ENCODE assay signal across 27 cellular contexts in the genomic region with DNA sequence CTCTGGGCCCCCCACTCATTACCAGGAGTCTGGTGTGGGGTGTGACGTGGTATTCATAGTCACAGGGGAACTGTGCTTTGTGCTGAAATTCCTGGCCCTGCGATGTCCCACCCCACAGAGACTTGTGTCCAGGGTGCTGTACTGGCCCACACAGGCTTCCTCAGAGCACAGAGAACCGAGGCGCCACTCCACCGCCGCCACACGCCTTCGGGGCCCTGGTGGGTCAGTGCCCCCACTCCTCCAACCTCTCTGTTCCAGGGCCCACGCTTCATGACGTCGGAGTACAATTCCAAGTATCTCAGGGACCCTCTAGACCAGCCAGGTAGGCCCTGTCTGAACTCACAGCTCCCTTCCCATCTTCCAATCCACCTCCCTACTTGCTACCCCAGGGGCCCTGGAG. TPM values are rescaled to one million over a fixed set of nuclear protein-coding genes. Genes with fewer than 3 reads are reported as not detected.
DNase-seq lines count a peak whose midpoint lies in the region; ATAC-seq, FAIRE-seq and TF ChIP-seq lines count a peak whose summit lies in the region.
"Had no signal": no experiment of that assay in that cellular context is flagged by ENCODE, and none has a peak within 500 bp of the region (broad histone marks: within the 10 kb centered on the region; RNA-seq: fewer than 3 reads in every experiment).

No MANE protein-coding gene starts in this region.

- H3K9ac ChIP-seq in HepG2 (ENCODE audit: insufficient read depth, low read depth, low read length) (no peak overlapping the region), neuronal stem cell (ENCODE audit: low read depth, low read length, poor library complexity) (no peak overlapping the region)
- H3K9ac ChIP-seq: BLaER1 treated with 17β-estradiol and CSF1 and Interleukin-3, amounts not matched to agents 10 nM and 100 nM had no signal

- no peaks in the 10 kb centered on the region for H4K20me1 ChIP-seq in HepG2 (ENCODE audit: insufficient read depth, low read length)

- no peak overlapping the region for H3K4me2 ChIP-seq in HepG2 (ENCODE audit: low read depth, low read length)
- no peak overlapping the region for H3K4me2 ChIP-seq in neuronal stem cell (ENCODE audit: insufficient read depth, low read length, poor library complexity, severe bottlenecking)
- H3K4me2 ChIP-seq: A549 had no signal

- H3K4ac ChIP-seq in neuronal stem cell (ENCODE audit: low read length): no peak overlapping the region

- H3K36me3 ChIP-seq in HepG2 (replicated peaks in 1 of 2; ENCODE audit: control insufficient read depth in 1 of 2, insufficient read depth in 2 of 2, low read length in 2 of 2): no peaks in the 10 kb centered on the region
- no peaks in the 10 kb centered on the region for H3K36me3 ChIP-seq in right lobe of liver
- H3K36me3 ChIP-seq in neuronal stem cell (replicated peaks in 1 of 2; ENCODE audit: control insufficient read depth in 2 of 2, insufficient read depth in 2 of 2, low read length in 2 of 2): no peaks in the 10 kb centered on the region
- H3K36me3 ChIP-seq: BLaER1 treated with 17β-estradiol and CSF1 and Interleukin-3, amounts not matched to agents 10 nM and 100 nM had no signal

- no peak overlapping the region for H3K18ac ChIP-seq in neuronal stem cell (ENCODE audit: low read length)

- H3K79me1 ChIP-seq in neuronal stem cell (ENCODE audit: low read depth, low read length): no peaks in the 10 kb centered on the region

- peak overlapping the region; percentile 10 for H2BK5ac ChIP-seq in neuronal stem cell (ENCODE audit: low read length)

- WGBS in HepG2 (ENCODE audit: low lambda C conversion rate): 44% methylated on average over 2 of the region's 11 CpGs
- 75% methylated on average over 2 of the region's 11 CpGs for WGBS in right lobe of liver (ENCODE audit: insufficient coverage, low coverage, low lambda C conversion rate, missing lambda C conversion rate)
- no CpG with 5 or more reads among the region's 11 CpGs for WGBS in neuronal stem cell (ENCODE audit: extremely low coverage in 2 of 2, insufficient read length in 2 of 2, insufficient replicate concordance in 1 of 2), 2 donors

- H2BK120ac ChIP-seq in neuronal stem cell (ENCODE audit: low read depth, low read length): no peak overlapping the region

- H3K27me3 ChIP-seq in HepG2 (ENCODE audit: control insufficient read depth in 1 of 2, insufficient read depth in 2 of 2, low read length in 2 of 2) (peaks cover 2 to 48% of the 10 kb centered on the region in 2 experiments), right lobe of liver (no peaks in the 10 kb centered on the region), neuronal stem cell (ENCODE audit: control insufficient read depth in 3 of 3, insufficient read depth in 3 of 3, low read depth in 1 of 3, low read length in 3 of 3) (no peaks in the 10 kb centered on the region)
- H3K27me3 ChIP-seq in CD4-positive, alpha-beta T cell (ENCODE audit: control insufficient read depth, insufficient read depth, low read length): no peaks in the 10 kb centered on the region
- H3K27me3 ChIP-seq: BLaER1 treated with 17β-estradiol and CSF1 and Interleukin-3, amounts not matched to agents 10 nM and 100 nM had no signal

- CTCF ChIA-PET in HepG2 (lab: Yijun Ruan, JAX; ENCODE audit: low intra/inter-chr PET ratio, low total read pairs): no interaction called here
- CTCF ChIA-PET in CD4-positive, alpha-beta T cell (lab: Charles Lee): no interaction called here

- TF ChIP-seq CTCF in HepG2 (CRISPR knock-in tag; IDR thresholded peaks at IDR 0.05) (no peak), right lobe of liver (IDR thresholded peaks at IDR 0.05) (no peak)
- no peak for TF ChIP-seq CTCF in CD4-positive, alpha-beta T cell (IDR thresholded peaks at IDR 0.05)

- DNase-seq in HepG2 (ENCODE audit: low spot score) (no peak), right lobe of liver (no peak), hepatic stellate cell (ENCODE audit: low spot score) (peak; percentile 8), neuronal stem cell (ENCODE audit: low spot score) (no peak), NCI-H1436 treated with DMSO at 0.1 percent for 48 hours (lab: John Stamatoyannopoulos, UW) (no peak), head of caudate nucleus (no peak)
- no peak for DNase-seq in CD4-positive, alpha-beta T cell
- DNase-seq: AML-193; CD4-positive, alpha-beta memory T cell; CD8-positive, alpha-beta memory T cell; COR-L47; DMS 273 treated with DMSO at 0.1 percent for 48 hours; DMS153; DMS53; DMS79; DND-41; EL; GDM1 had no signal

- H3K4me3 Mint-ChIP-seq in CD4-positive, alpha-beta T cell: no peak overlapping the region
- H3K4me3 Mint-ChIP-seq: B cell; CD4-positive, alpha-beta memory T cell; CD8-positive, alpha-beta memory T cell had no signal

- H3K9me3 Mint-ChIP-seq in CD4-positive, alpha-beta T cell: no peaks in the 10 kb centered on the region
- H3K9me3 Mint-ChIP-seq: CD4-positive, alpha-beta memory T cell; CD8-positive, alpha-beta memory T cell had no signal

- no peak overlapping the region for H4K8ac ChIP-seq in neuronal stem cell (ENCODE audit: low read depth, low read length)

- H3K14ac ChIP-seq in neuronal stem cell (ENCODE audit: low read length): no peak overlapping the region

- peak overlapping the region; percentile 32 for H2AK5ac ChIP-seq in neuronal stem cell (ENCODE audit: low read depth, low read length)

- H3K9me3 ChIP-seq in HepG2 (ENCODE audit: low read length) (no peaks in the 10 kb centered on the region), right lobe of liver (no peaks in the 10 kb centered on the region), neuronal stem cell (replicated peaks in 1 of 2; ENCODE audit: control insufficient read depth in 2 of 2, insufficient read depth in 1 of 2, low read depth in 1 of 2, low read length in 2 of 2) (no peaks in the 10 kb centered on the region)
- no peaks in the 10 kb centered on the region for H3K9me3 ChIP-seq in CD4-positive, alpha-beta T cell (ENCODE audit: control insufficient read depth, low read length)
- H3K9me3 ChIP-seq: A549; BLaER1 treated with 17β-estradiol and CSF1 and Interleukin-3, amounts not matched to agents 10 nM and 100 nM had no signal

- ATAC-seq in HepG2: no peak
- no peak for ATAC-seq in right lobe of liver
- no peak for ATAC-seq in CD4-positive, alpha-beta T cell (ENCODE audit: poor library complexity)
- ATAC-seq: A549, GM12878 had no signal

- no peak overlapping the region for H4K91ac ChIP-seq in neuronal stem cell (ENCODE audit: low read depth, low read length, poor library complexity)

- H3K27ac ChIP-seq in HepG2 (ENCODE audit: extremely low read length, insufficient read depth, low read length) (no peak overlapping the region), right lobe of liver (no peak overlapping the region), neuronal stem cell (replicated peaks; ENCODE audit: low read length) (no peak overlapping the region)
- no peak overlapping the region for H3K27ac ChIP-seq in CD4-positive, alpha-beta T cell (ENCODE audit: low read depth, low read length)
- H3K27ac ChIP-seq: 22Rv1; A549; BLaER1 treated with 17β-estradiol and CSF1 and Interleukin-3, amounts not matched to agents 10 nM and 100 nM; C4-2B had no signal

- no peak overlapping the region for H3K4me3 ChIP-seq in HepG2 (replicated peaks in 1 of 3; ENCODE audit: insufficient read depth in 1 of 3, low read depth in 2 of 3, low read length in 3 of 3)
- no peak overlapping the region for H3K4me3 ChIP-seq in right lobe of liver
- no peak overlapping the region for H3K4me3 ChIP-seq in neuronal stem cell (ENCODE audit: low read length in 2 of 2)
- H3K4me3 ChIP-seq: A549; BLaER1 treated with 17β-estradiol and CSF1 and Interleukin-3, amounts not matched to agents 10 nM and 100 nM; GM12878 had no signal

- TF ChIP-seq POLR2A in HepG2 (IDR thresholded peaks at IDR 0.05; ENCODE audit: insufficient read depth in 1 of 2, low read depth in 2 of 2, low read length in 2 of 2) (no peak), right lobe of liver (IDR thresholded peaks at IDR 0.05) (no peak)

- no peak overlapping the region for H3K27ac Mint-ChIP-seq in CD4-positive, alpha-beta T cell
- H3K27ac Mint-ChIP-seq: B cell; CD4-positive, alpha-beta memory T cell had no signal

- in situ Hi-C loops in HepG2 (cut with HindIII; ENCODE audit: extremely low pct_ligation_motif_present, low pct_unique_long_range_greater_than_20kb): no loop called here

- H2BK12ac ChIP-seq in neuronal stem cell (ENCODE audit: low read length): no peak overlapping the region

- no peaks in the 10 kb centered on the region for H3K27me3 Mint-ChIP-seq in CD4-positive, alpha-beta T cell

- no peak overlapping the region for H2BK15ac ChIP-seq in neuronal stem cell (ENCODE audit: low read length)

- TF ChIP-seq EP300 in HepG2 (IDR thresholded peaks at IDR 0.05; ENCODE audit: low read depth in 2 of 2, low read length in 2 of 2): no peak
- TF ChIP-seq EP300 in HepG2 (CRISPR knock-in tag; IDR thresholded peaks at IDR 0.05; ENCODE audit: borderline replicate concordance): no peak

- H3K4me1 ChIP-seq in HepG2 (ENCODE audit: insufficient read depth, low read length) (peaks cover 59% of the 10 kb centered on the region), right lobe of liver (peaks cover 0 to 16% (median 6%) of the 10 kb centered on the region in 4 donors), neuronal stem cell (ENCODE audit: control insufficient read depth in 2 of 2, insufficient read depth in 1 of 2, low read depth in 1 of 2, low read length in 2 of 2) (peaks cover 39 to 46% of the 10 kb centered on the region in 2 donors)
- H3K4me1 ChIP-seq: A549 had no signal

- POLR2A ChIA-PET in HepG2 (lab: Yijun Ruan, JAX): no interaction called here
- POLR2A ChIA-PET in CD4-positive, alpha-beta T cell (lab: Charles Lee): no interaction called here

- H3K79me2 ChIP-seq in HepG2 (ENCODE audit: insufficient read depth, low read length): no peaks in the 10 kb centered on the region

- H2AFZ ChIP-seq in HepG2 (ENCODE audit: low read length) (no peak overlapping the region), neuronal stem cell (ENCODE audit: low read length) (no peak overlapping the region)

- intact Hi-C loops in HepG2 (cut with micrococcal nuclease; ENCODE audit: unreplicated experiment) (no loop called here), right lobe of liver (cut with DNase I) (loop anchor here in 1 of 2 donors (5.0 kb wide), 1 partner anchor 92 kb away; no protein-coding TSS in a partner anchor), head of caudate nucleus (cut with DNase I) (no loop called here)
- intact Hi-C loops in CD4-positive, alpha-beta T cell (cut with DNase I, micrococcal nuclease): no loop called here

- H3K36me3 Mint-ChIP-seq in CD4-positive, alpha-beta T cell (ENCODE audit: low read depth): peaks cover 5% of the 10 kb centered on the region

- BruUV-seq in HepG2 (replicated peaks; lab: Mats Ljungman, UMichigan): no TSS peak

- FAIRE-seq in HepG2 (lab: Jason Lieb, UNC): no peak
- FAIRE-seq: A549, GM12878, GM12892, GM18507 had no signal

- TF ChIP-seq RAD21 in HepG2 (CRISPR knock-in tag; IDR thresholded peaks at IDR 0.05): no peak

- H3K23ac ChIP-seq in neuronal stem cell (ENCODE audit: low read depth, low read length, poor library complexity): peak overlapping the region; percentile 1

- no peaks in the 10 kb centered on the region for H3K4me1 Mint-ChIP-seq in CD4-positive, alpha-beta T cell (ENCODE audit: low read depth)
- H3K4me1 Mint-ChIP-seq: B cell had no signal

RNA-seq across cellular contexts. Expression of a gene that starts 23.5 kb away (rescaled TPM):
- total RNA-seq in HepG2 (2016; rRNA removed; fragmentation: Illumina TruSeq; extraction: Trizol) (not detected in 2 replicates), right lobe of liver (not detected)
- total RNA-seq in HepG2 (2016; cell fraction: cytosol; rRNA removed; fragmentation: Illumina TruSeq; extraction: Trizol; ENCODE audit: low read depth): not detected in 2 replicates
- not detected in 2 replicates for total RNA-seq in HepG2 (2016; cell fraction: insoluble cytoplasmic fraction; rRNA removed; fragmentation: Illumina TruSeq; extraction: Trizol)
- not detected in 2 replicates for total RNA-seq in HepG2 (2016; cell fraction: membrane; rRNA removed; fragmentation: Illumina TruSeq; extraction: Trizol)
- total RNA-seq in HepG2 (2016; cell fraction: nucleus; rRNA removed; fragmentation: Illumina TruSeq; extraction: Trizol): not detected in 2 replicates
- polyA plus RNA-seq in HepG2 (2011; rRNA removed): not detected in 2 replicates
- not detected in 2 replicates for polyA plus RNA-seq in HepG2 (2011; cell fraction: cytosol; rRNA removed)
- not detected in 2 replicates for polyA plus RNA-seq in HepG2 (2011; cell fraction: nucleus; rRNA removed)
- polyA plus RNA-seq in HepG2 (2012): not detected in 2 replicates
- not detected in 2 replicates for polyA plus RNA-seq in HepG2 (2016; cell fraction: cytosol; fragmentation: Illumina TruSeq; extraction: Trizol; ENCODE audit: low read depth)
- polyA plus RNA-seq in HepG2 (2016; cell fraction: insoluble cytoplasmic fraction; fragmentation: Illumina TruSeq; extraction: Trizol; ENCODE audit: low read depth): not detected in 2 replicates
- not detected in 2 replicates for polyA plus RNA-seq in HepG2 (2016; cell fraction: membrane; fragmentation: Illumina TruSeq; extraction: Trizol; ENCODE audit: low read depth)
- not detected in 2 replicates for polyA plus RNA-seq in HepG2 (2016; cell fraction: nucleus; fragmentation: Illumina TruSeq; extraction: Trizol; ENCODE audit: insufficient read depth, low read depth)
- not detected in 2 replicates for polyA minus RNA-seq in HepG2 (2011; rRNA and poly(A)+ RNA removed; ENCODE audit: low replicate concordance)
- polyA minus RNA-seq in HepG2 (2011; cell fraction: cytosol; rRNA and poly(A)+ RNA removed): not detected in 2 replicates
- not detected in 2 replicates for polyA minus RNA-seq in HepG2 (2011; cell fraction: nucleus; rRNA and poly(A)+ RNA removed)
- 1.5 TPM for polyA plus RNA-seq in neuronal stem cell (2013, experiment 1 of 2)
- 1.4 TPM for polyA plus RNA-seq in neuronal stem cell (2013, experiment 2 of 2)
- not detected for total RNA-seq in CD4-positive, alpha-beta T cell
- total RNA-seq: A172; B cell; CD4-positive, alpha-beta memory T cell; CD8-positive, alpha-beta memory T cell; GM12878 had no signal
- polyA plus RNA-seq: CD4-positive, alpha-beta memory T cell; CD8-positive, alpha-beta memory T cell; GM12878 had no signal

RNA-seq across cellular contexts. Expression of a gene that starts 55.2 kb away (rescaled TPM):
- total RNA-seq in HepG2 (2016; rRNA removed; fragmentation: Illumina TruSeq; extraction: Trizol) (44.2 and 53.3 TPM in 2 replicates), right lobe of liver (10 to 100 TPM; 17.7 to 62.5 (median 23.3) TPM)
- 30.3 and 32.6 TPM in 2 replicates for total RNA-seq in HepG2 (2016; cell fraction: cytosol; rRNA removed; fragmentation: Illumina TruSeq; extraction: Trizol; ENCODE audit: low read depth)
- total RNA-seq in HepG2 (2016; cell fraction: insoluble cytoplasmic fraction; rRNA removed; fragmentation: Illumina TruSeq; extraction: Trizol): 44.0 and 50.9 TPM in 2 replicates
- total RNA-seq in HepG2 (2016; cell fraction: membrane; rRNA removed; fragmentation: Illumina TruSeq; extraction: Trizol): 39.7 and 41.1 TPM in 2 replicates
- total RNA-seq in HepG2 (2016; cell fraction: nucleus; rRNA removed; fragmentation: Illumina TruSeq; extraction: Trizol): 25.6 and 36.2 TPM in 2 replicates
- 70.4 and 70.5 TPM in 2 replicates for polyA plus RNA-seq in HepG2 (2011; rRNA removed)
- 81.8 and 87.8 TPM in 2 replicates for polyA plus RNA-seq in HepG2 (2011; cell fraction: cytosol; rRNA removed)
- polyA plus RNA-seq in HepG2 (2011; cell fraction: nucleus; rRNA removed): 26.5 and 33.7 TPM in 2 replicates
- 25.1 and 33.9 TPM in 2 replicates for polyA plus RNA-seq in HepG2 (2012)
- 25.0 and 26.0 TPM in 2 replicates for polyA plus RNA-seq in HepG2 (2016; cell fraction: cytosol; fragmentation: Illumina TruSeq; extraction: Trizol; ENCODE audit: low read depth)
- 65.1 and 67.8 TPM in 2 replicates for polyA plus RNA-seq in HepG2 (2016; cell fraction: insoluble cytoplasmic fraction; fragmentation: Illumina TruSeq; extraction: Trizol; ENCODE audit: low read depth)
- polyA plus RNA-seq in HepG2 (2016; cell fraction: membrane; fragmentation: Illumina TruSeq; extraction: Trizol; ENCODE audit: low read depth): 38.0 and 41.3 TPM in 2 replicates
- polyA plus RNA-seq in HepG2 (2016; cell fraction: nucleus; fragmentation: Illumina TruSeq; extraction: Trizol; ENCODE audit: insufficient read depth, low read depth): 48.1 and 64.5 TPM in 2 replicates
- 102 and 166 TPM in 2 replicates for polyA minus RNA-seq in HepG2 (2011; rRNA and poly(A)+ RNA removed; ENCODE audit: low replicate concordance)
- 21.2 and 24.1 TPM in 2 replicates for polyA minus RNA-seq in HepG2 (2011; cell fraction: cytosol; rRNA and poly(A)+ RNA removed)
- 54.1 and 63.3 TPM in 2 replicates for polyA minus RNA-seq in HepG2 (2011; cell fraction: nucleus; rRNA and poly(A)+ RNA removed)
- polyA plus RNA-seq in neuronal stem cell (2013, experiment 1 of 2): 16.8 TPM
- polyA plus RNA-seq in neuronal stem cell (2013, experiment 2 of 2): 16.3 TPM
- 10 to 100 TPM; 28.7 to 33.0 TPM for total RNA-seq in CD4-positive, alpha-beta T cell

RNA-seq across cellular contexts. Expression of a gene that starts 55.3 kb away (rescaled TPM):
- total RNA-seq in HepG2 (2016; rRNA removed; fragmentation: Illumina TruSeq; extraction: Trizol): 29.4 and 34.1 TPM in 2 replicates
- total RNA-seq in HepG2 (2016; cell fraction: cytosol; rRNA removed; fragmentation: Illumina TruSeq; extraction: Trizol; ENCODE audit: low read depth): 7.3 and 8.6 TPM in 2 replicates
- total RNA-seq in HepG2 (2016; cell fraction: insoluble cytoplasmic fraction; rRNA removed; fragmentation: Illumina TruSeq; extraction: Trizol): 25.4 and 37.8 TPM in 2 replicates
- total RNA-seq in HepG2 (2016; cell fraction: membrane; rRNA removed; fragmentation: Illumina TruSeq; extraction: Trizol): 19.4 and 20.2 TPM in 2 replicates
- 48.4 and 51.2 TPM in 2 replicates for total RNA-seq in HepG2 (2016; cell fraction: nucleus; rRNA removed; fragmentation: Illumina TruSeq; extraction: Trizol)
- 36.8 and 40.6 TPM in 2 replicates for polyA plus RNA-seq in HepG2 (2011; rRNA removed)
- 16.4 and 19.7 TPM in 2 replicates for polyA plus RNA-seq in HepG2 (2011; cell fraction: cytosol; rRNA removed)
- polyA plus RNA-seq in HepG2 (2011; cell fraction: nucleus; rRNA removed): 110 and 125 TPM in 2 replicates
- polyA plus RNA-seq in HepG2 (2012): 47.5 and 48.9 TPM in 2 replicates
- polyA plus RNA-seq in HepG2 (2016; cell fraction: cytosol; fragmentation: Illumina TruSeq; extraction: Trizol; ENCODE audit: low read depth): 3.7 and 4.1 TPM in 2 replicates
- polyA plus RNA-seq in HepG2 (2016; cell fraction: insoluble cytoplasmic fraction; fragmentation: Illumina TruSeq; extraction: Trizol; ENCODE audit: low read depth): 36.9 and 49.6 TPM in 2 replicates
- 13.1 and 15.0 TPM in 2 replicates for polyA plus RNA-seq in HepG2 (2016; cell fraction: membrane; fragmentation: Illumina TruSeq; extraction: Trizol; ENCODE audit: low read depth)
- polyA plus RNA-seq in HepG2 (2016; cell fraction: nucleus; fragmentation: Illumina TruSeq; extraction: Trizol; ENCODE audit: insufficient read depth, low read depth): 151 and 159 TPM in 2 replicates
- 43.6 and 128 TPM in 2 replicates for polyA minus RNA-seq in HepG2 (2011; rRNA and poly(A)+ RNA removed; ENCODE audit: low replicate concordance)
- 14.5 and 17.3 TPM in 2 replicates for polyA minus RNA-seq in HepG2 (2011; cell fraction: cytosol; rRNA and poly(A)+ RNA removed)
- polyA minus RNA-seq in HepG2 (2011; cell fraction: nucleus; rRNA and poly(A)+ RNA removed): 56.7 and 63.0 TPM in 2 replicates
- total RNA-seq in right lobe of liver: 10 to 100 TPM; 16.7 to 52.0 (median 31.7) TPM
- 126 TPM for polyA plus RNA-seq in neuronal stem cell (2013, experiment 1 of 2)
- polyA plus RNA-seq in neuronal stem cell (2013, experiment 2 of 2): 123 TPM
- total RNA-seq in CD4-positive, alpha-beta T cell: 100 to 1,000 TPM; 111 to 116 TPM
